ENCODE assay signal across 12 cellular contexts in the genomic region with DNA sequence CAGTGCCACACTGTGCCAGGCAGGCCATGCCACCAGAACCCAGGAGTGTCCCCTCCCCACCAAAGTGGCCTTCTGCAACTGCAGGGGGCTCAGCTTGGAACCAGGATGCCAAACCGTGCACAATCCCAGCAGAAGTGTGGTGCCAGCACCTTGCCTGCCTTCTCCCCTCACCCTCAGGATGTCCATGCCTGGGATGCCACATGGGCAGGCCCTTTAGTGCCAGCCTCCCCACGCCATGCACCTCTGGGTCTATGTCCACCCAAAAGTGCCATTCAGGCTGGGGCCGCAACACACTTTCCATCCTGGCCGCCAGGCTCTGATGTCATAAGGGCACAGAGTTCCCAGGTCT. TPM values are rescaled to one million over a fixed set of nuclear protein-coding genes. Genes with fewer than 3 reads are reported as not detected.
DNase-seq lines count a peak whose midpoint lies in the region; ATAC-seq and TF ChIP-seq lines count a peak whose summit lies in the region.
"Had no signal": no experiment of that assay in that cellular context is flagged by ENCODE, and none has a peak within 500 bp of the region (broad histone marks: within the 10 kb centered on the region; RNA-seq: fewer than 3 reads in every experiment).

No MANE protein-coding gene starts in this region.

- POLR2A ChIA-PET in Panc1 (lab: Charles Lee) (no interaction called here), OCI-LY7 (lab: Charles Lee) (no interaction called here)
- POLR2A ChIA-PET in CD4-positive, alpha-beta memory T cell (lab: Charles Lee; ENCODE audit: partially characterized antibody) = interaction anchor here (0.8 kb wide), 1 partner anchor 8 kb away, joined by 3 read pairs; no protein-coding TSS in a partner anchor

- in situ Hi-C loops in Panc1 (cut with HindIII; ENCODE audit: low pct_unique_long_range_greater_than_20kb, low sequenced_read_pairs) = no loop called here

- CTCF ChIA-PET in Panc1 (lab: Charles Lee) (no interaction called here), OCI-LY7 (lab: Charles Lee; ENCODE audit: unreplicated experiment) (no interaction called here)
- CTCF ChIA-PET in CD4-positive, alpha-beta memory T cell (lab: Charles Lee; ENCODE audit: partially characterized antibody) = no interaction called here

- no peaks in the 10 kb centered on the region for H3K36me3 ChIP-seq in Panc1 (ENCODE audit: control insufficient read depth, insufficient read depth, low read length)
- no peaks in the 10 kb centered on the region for H3K36me3 ChIP-seq in mucosa of rectum (ENCODE audit: control insufficient read depth in 2 of 2, insufficient read depth in 2 of 2, low read length in 2 of 2)
- peaks cover 7% of the 10 kb centered on the region; the same call in 1 of the 2 replicates for H3K36me3 ChIP-seq in OCI-LY7 (ENCODE audit: insufficient read depth, low read length)
- no peaks in the 10 kb centered on the region for H3K36me3 ChIP-seq in CD4-positive, alpha-beta memory T cell (ENCODE audit: insufficient read depth, low read length)

- peak overlapping the region; percentile 100 for H3K27ac Mint-ChIP-seq in chondrocyte (ENCODE audit: unreplicated experiment)
- H3K27ac Mint-ChIP-seq in CD4-positive, alpha-beta memory T cell = peak overlapping the region in 1 of 7 donors; percentile 59

- H3K27me3 ChIP-seq in Panc1 (ENCODE audit: control insufficient read depth, insufficient read depth, low read length) = no peaks in the 10 kb centered on the region
- H3K27me3 ChIP-seq in mucosa of rectum (ENCODE audit: control insufficient read depth in 2 of 2, insufficient read depth in 2 of 2, low read length in 2 of 2) = no peaks in the 10 kb centered on the region
- no peaks in the 10 kb centered on the region for H3K27me3 ChIP-seq in CD4-positive, alpha-beta memory T cell (ENCODE audit: insufficient read depth, low read length)

- no peaks in the 10 kb centered on the region for H4K20me1 ChIP-seq in OCI-LY7 (ENCODE audit: insufficient read depth, low read length)

- no peak for TF ChIP-seq CTCF in Panc1 (IDR thresholded peaks at IDR 0.05)
- no peak for TF ChIP-seq CTCF in chondrocyte (IDR thresholded peaks at IDR 0.05)
- no peak for TF ChIP-seq CTCF in OCI-LY7 (conservative IDR thresholded peaks at IDR 0.05; ENCODE audit: low read length)

- no peaks in the 10 kb centered on the region for H3K27me3 Mint-ChIP-seq in chondrocyte (ENCODE audit: low read depth)
- no peaks in the 10 kb centered on the region for H3K27me3 Mint-ChIP-seq in CD4-positive, alpha-beta memory T cell

- H3K4me3 ChIP-seq in Panc1 (ENCODE audit: low read depth in 2 of 2, low read length in 2 of 2) = no peak overlapping the region
- H3K4me3 ChIP-seq in mucosa of rectum (ENCODE audit: low read length in 2 of 2) = peak overlapping the region; percentile 14 to 37
- H3K4me3 ChIP-seq in OCI-LY7 (ENCODE audit: low read depth, low read length, poor library complexity, severe bottlenecking) = no peak overlapping the region
- H3K4me3 ChIP-seq in CD4-positive, alpha-beta memory T cell (ENCODE audit: low read length in 2 of 2) = no peak overlapping the region

- H3K36me3 Mint-ChIP-seq in chondrocyte (ENCODE audit: low read depth) = no peaks in the 10 kb centered on the region
- no peaks in the 10 kb centered on the region for H3K36me3 Mint-ChIP-seq in CD4-positive, alpha-beta memory T cell

- DNase-seq in Panc1 (ENCODE audit: low read depth, low spot score) = no peak
- DNase-seq in chondrocyte (ENCODE audit: low spot score) = no peak
- DNase-seq in OCI-LY7 (ENCODE audit: low spot score) = no peak
- no peak for DNase-seq in activated T-cell treated with anti-CD3 and anti-CD28 coated beads for 4 hours
- no peak for DNase-seq in CD4-positive, alpha-beta memory T cell
- DNase-seq: activated CD4-positive, alpha-beta T cell treated with anti-CD3 and anti-CD28 coated beads, Interleukin-2, amount 50 U/mL, for 4 hours; DND-41; NCI-H446 had no signal

- H3K4me1 ChIP-seq in Panc1 (ENCODE audit: control insufficient read depth, insufficient read depth, low read length) = peaks cover 17% of the 10 kb centered on the region
- peaks cover 46 to 51% of the 10 kb centered on the region in 2 donors for H3K4me1 ChIP-seq in mucosa of rectum (ENCODE audit: control insufficient read depth in 2 of 2, insufficient read depth in 2 of 2, low read length in 2 of 2)
- H3K4me1 ChIP-seq in OCI-LY7 (ENCODE audit: insufficient read depth, low read length, poor library complexity, severe bottlenecking) = no peaks in the 10 kb centered on the region
- peaks cover 40% of the 10 kb centered on the region for H3K4me1 ChIP-seq in CD4-positive, alpha-beta memory T cell (ENCODE audit: insufficient read depth, low read length)

- no peaks in the 10 kb centered on the region for H3K9me2 ChIP-seq in OCI-LY7 (ENCODE audit: insufficient read depth, low read length)

- peaks cover 5% of the 10 kb centered on the region for H3K9me3 Mint-ChIP-seq in chondrocyte (ENCODE audit: low read depth)
- H3K9me3 Mint-ChIP-seq in CD4-positive, alpha-beta memory T cell = peaks cover 0 to 6% (median 2%) of the 10 kb centered on the region in 8 donors

- H2AFZ ChIP-seq in OCI-LY7 (ENCODE audit: low read length) = no peak overlapping the region

- H3K9me3 ChIP-seq in Panc1 (ENCODE audit: control insufficient read depth, insufficient read depth, low read depth, low read length) (no peaks in the 10 kb centered on the region), mucosa of rectum (ENCODE audit: control insufficient read depth in 2 of 2, low read length in 2 of 2) (peaks cover 0 to 2% of the 10 kb centered on the region in 2 donors), OCI-LY7 (ENCODE audit: low read length) (peaks cover 19% of the 10 kb centered on the region; the same call in 1 of the 2 replicates)
- no peaks in the 10 kb centered on the region for H3K9me3 ChIP-seq in CD4-positive, alpha-beta memory T cell (ENCODE audit: control insufficient read depth in 1 of 2, low read length in 2 of 2)

- peaks cover 43% of the 10 kb centered on the region for H3K4me1 Mint-ChIP-seq in chondrocyte (ENCODE audit: low read depth)
- H3K4me1 Mint-ChIP-seq in CD4-positive, alpha-beta memory T cell = peaks cover 23 to 49% (median 33%) of the 10 kb centered on the region in 4 donors

- peak overlapping the region; percentile 63 for H3K4me3 Mint-ChIP-seq in chondrocyte (ENCODE audit: unreplicated experiment)
- no peak overlapping the region for H3K4me3 Mint-ChIP-seq in CD4-positive, alpha-beta memory T cell

- ATAC-seq in Panc1 (no peak), HG02642 (IDR thresholded peaks at IDR 0.05; ENCODE audit: poor library complexity, unreplicated experiment) (no peak)

- BruUV-seq in Panc1 (replicated peaks; lab: Mats Ljungman, UMichigan) (no TSS peak), OCI-LY7 (replicated peaks; lab: Mats Ljungman, UMichigan) (no TSS peak)

- no peaks in the 10 kb centered on the region for H3K79me2 ChIP-seq in OCI-LY7 (ENCODE audit: insufficient read depth, low read depth, low read length)

- peak overlapping the region; percentile 67 to 70 for H3K9ac ChIP-seq in mucosa of rectum (ENCODE audit: low read depth in 1 of 2, low read length in 2 of 2)
- H3K9ac ChIP-seq: KMS-11 had no signal

- H3K27ac ChIP-seq in Panc1 (ENCODE audit: low read length) (peak overlapping the region; percentile 77), mucosa of rectum (ENCODE audit: low read depth in 2 of 2, low read length in 2 of 2) (peak overlapping the region; percentile 94 to 95), temporal lobe (ENCODE audit: low read depth, low read length) (peak overlapping the region; percentile 63), OCI-LY7 (ENCODE audit: low read depth, low read length, poor library complexity, severe bottlenecking) (no peak overlapping the region)
- no peak overlapping the region for H3K27ac ChIP-seq in CD4-positive, alpha-beta memory T cell (ENCODE audit: low read depth, low read length)
- H3K27ac ChIP-seq: KMS-11 had no signal

- intact Hi-C loops in Panc1 (cut with micrococcal nuclease; ENCODE audit: unreplicated experiment) = no loop called here
- intact Hi-C loops in OCI-LY7 (cut with micrococcal nuclease; ENCODE audit: unreplicated experiment) = no loop called here
- intact Hi-C loops in CD4-positive, alpha-beta memory T cell (cut with micrococcal nuclease) = no loop called here

- no peak overlapping the region for H3K4me2 ChIP-seq in OCI-LY7 (ENCODE audit: low read length)
- H3K4me2 ChIP-seq: KMS-11 had no signal

RNA-seq across cellular contexts. Expression of a gene that starts 8.7 kb away (rescaled TPM):
- 28.7 TPM for total RNA-seq in Panc1 (2021; ENCODE audit: unreplicated experiment)
- polyA plus RNA-seq in Panc1 (2012; ENCODE audit: insufficient read length) = 35.6 TPM
- 18.9 to 21.1 TPM (median 18.9 TPM) in 3 replicates for total RNA-seq in chondrocyte
- total RNA-seq in temporal lobe = 4.7 TPM
- 15.0 and 22.3 TPM in 2 replicates for total RNA-seq in OCI-LY7 (2014; rRNA removed; shearing (Covaris generic))
- 43.2 and 43.9 TPM in 2 replicates for total RNA-seq in OCI-LY7 (2022)
- 10 to 100 TPM; 49.0 to 49.2 TPM for total RNA-seq in CD4-positive, alpha-beta memory T cell
- 10 to 100 TPM; 20.6 to 24.4 TPM for polyA plus RNA-seq in CD4-positive, alpha-beta memory T cell

RNA-seq across cellular contexts. Expression of a gene that starts 15.7 kb away (rescaled TPM):
- total RNA-seq in Panc1 (2021; ENCODE audit: unreplicated experiment) = 30.9 TPM
- 24.0 TPM for polyA plus RNA-seq in Panc1 (2012; ENCODE audit: insufficient read length)
- total RNA-seq in chondrocyte = 28.8 to 31.8 TPM (median 29.2 TPM) in 3 replicates
- total RNA-seq in temporal lobe = 32.9 TPM
- total RNA-seq in OCI-LY7 (2014; rRNA removed; shearing (Covaris generic)) = 47.9 and 48.1 TPM in 2 replicates
- 34.6 and 36.6 TPM in 2 replicates for total RNA-seq in OCI-LY7 (2022)
- 100 to 1,000 TPM; 161 to 164 TPM for total RNA-seq in CD4-positive, alpha-beta memory T cell
- polyA plus RNA-seq in CD4-positive, alpha-beta memory T cell = 100 to 1,000 TPM in 1 of 2 donors, 10 to 100 TPM in 1; 91.2 to 111 TPM

Comparison
In these comparisons a context has a peak if more than half of its experiments do, and no peak if none do; other contexts are left out.
1. H3K27ac ChIP-seq: peak in Panc1 (single experiment), mucosa of rectum (2 of 2) and temporal lobe (single experiment); none in OCI-LY7 (single experiment) and CD4-positive, alpha-beta memory T cell (single experiment).
2. H3K4me3 ChIP-seq: peak in mucosa of rectum (2 of 2); none in Panc1 (0 of 2), OCI-LY7 (single experiment) and CD4-positive, alpha-beta memory T cell (0 of 2).